Comparison of ENCODE assay signal across 20 cellular contexts in the genomic region with DNA sequence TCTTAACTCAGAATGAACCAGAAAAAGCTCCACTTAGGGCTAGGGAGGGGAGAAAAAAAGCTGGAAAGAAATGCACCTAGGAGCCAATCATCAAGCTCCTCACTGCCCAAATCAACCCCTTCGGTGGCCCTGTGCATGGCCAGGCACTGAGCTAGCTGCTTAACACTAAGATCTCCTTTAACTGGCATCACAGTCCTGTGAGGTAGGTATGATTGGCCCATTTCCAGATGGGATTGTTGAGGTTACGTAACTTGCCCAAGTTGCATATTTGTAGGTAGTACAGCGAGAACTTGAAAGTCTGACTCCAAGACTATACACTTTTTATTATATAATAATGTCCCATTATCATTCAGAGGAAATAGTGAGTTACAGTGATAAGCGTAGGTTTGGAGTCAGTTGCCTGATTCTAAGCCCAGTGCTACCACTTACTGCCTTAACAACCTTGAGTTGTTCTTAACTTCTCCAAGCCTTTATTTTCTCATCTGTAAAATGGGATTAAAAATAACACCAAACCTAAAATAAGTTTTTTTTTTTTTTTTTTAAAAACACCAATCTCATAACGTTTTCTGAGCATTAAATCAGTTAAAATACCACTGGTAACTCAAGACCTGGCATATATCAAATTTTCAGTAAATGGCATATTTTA. TPM values are rescaled to one million over a fixed set of nuclear protein-coding genes. Genes with fewer than 3 reads are reported as not detected.
DNase-seq lines count a peak whose midpoint lies in the region; ATAC-seq and TF ChIP-seq lines count a peak whose summit lies in the region.
"Had no signal": no experiment of that assay in that cellular context is flagged by ENCODE, and none has a peak within 500 bp of the region (broad histone marks: within the 10 kb centered on the region; RNA-seq: fewer than 3 reads in every experiment).

No MANE protein-coding gene starts in this region.

- CTCF ChIA-PET in activated CD4-positive, alpha-beta memory T cell treated with anti-CD3 and anti-CD28 coated beads for 36 hours (lab: Charles Lee) = interaction anchor here (0.7 kb wide), 1 partner anchor 108 kb away, joined by 3 read pairs; no protein-coding TSS in a partner anchor

- ATAC-seq in left lobe of liver = peak; percentile 45
- ATAC-seq in HG03025 (IDR thresholded peaks at IDR 0.05; ENCODE audit: low FRiP score, unreplicated experiment) = no peak

- no peak overlapping the region for H3K4me2 ChIP-seq in neuronal stem cell (ENCODE audit: insufficient read depth, low read length, poor library complexity, severe bottlenecking)

- intact Hi-C loops in colonic mucosa (cut with DNase I) = no loop called here
- intact Hi-C loops in activated CD4-positive, alpha-beta memory T cell treated with anti-CD3 and anti-CD28 coated beads for 36 hours (cut with micrococcal nuclease) = no loop called here

- H3K36me3 ChIP-seq in colonic mucosa (no peaks in the 10 kb centered on the region), neuronal stem cell (replicated peaks in 1 of 2; ENCODE audit: control insufficient read depth in 2 of 2, insufficient read depth in 2 of 2, low read length in 2 of 2) (no peaks in the 10 kb centered on the region)
- H3K36me3 ChIP-seq: SJSA1 had no signal

- no peak overlapping the region for H4K91ac ChIP-seq in neuronal stem cell (ENCODE audit: low read depth, low read length, poor library complexity)

- H3K27ac ChIP-seq in colonic mucosa (peak overlapping the region; percentile 84), neuronal stem cell (replicated peaks; ENCODE audit: low read length) (no peak overlapping the region)
- H3K27ac ChIP-seq: RWPE1, SJSA1 had no signal

- no peak overlapping the region for H3K14ac ChIP-seq in neuronal stem cell (ENCODE audit: low read length)

- H2BK12ac ChIP-seq in neuronal stem cell (ENCODE audit: low read length) = no peak overlapping the region

- no peak overlapping the region for H3K18ac ChIP-seq in neuronal stem cell (ENCODE audit: low read length)

- H2BK5ac ChIP-seq in neuronal stem cell (ENCODE audit: low read length) = no peak overlapping the region

- no peak overlapping the region for H2BK120ac ChIP-seq in neuronal stem cell (ENCODE audit: low read depth, low read length)

- no peak overlapping the region for H2AK5ac ChIP-seq in neuronal stem cell (ENCODE audit: low read depth, low read length)

- WGBS in neuronal stem cell (ENCODE audit: extremely low coverage in 2 of 2, insufficient read length in 2 of 2, insufficient replicate concordance in 1 of 2), 2 donors = no CpG with 5 or more reads among the region's 5 CpGs

- H3K4ac ChIP-seq in neuronal stem cell (ENCODE audit: low read length) = no peak overlapping the region

- H3K4me3 ChIP-seq in colonic mucosa (no peak overlapping the region), neuronal stem cell (ENCODE audit: low read length in 2 of 2) (no peak overlapping the region)
- H3K4me3 ChIP-seq: SJSA1 had no signal

- H3K23ac ChIP-seq in neuronal stem cell (ENCODE audit: low read depth, low read length, poor library complexity) = no peak overlapping the region

- peak; percentile 64 for DNase-seq in colonic mucosa
- DNase-seq in left lobe of liver (ENCODE audit: low spot score) = no peak
- DNase-seq in neuronal stem cell (ENCODE audit: low spot score) = no peak
- DNase-seq in ureter (ENCODE audit: low spot score) = no peak
- no peak for DNase-seq in SK-N-DZ (ENCODE audit: low spot score)
- no peak for DNase-seq in activated CD4-positive, alpha-beta memory T cell treated with anti-CD3 and anti-CD28 coated beads for 36 hours
- DNase-seq: C1 segment of cervical spinal cord, DMS 273 treated with DMSO at 0.1 percent for 48 hours, H7, NCI-H1417 treated with DMSO at 0.1 percent for 48 hours, NCI-H2029, NCI-H2171 treated with DMSO at 0.1 percent for 48 hours, NCI-H510A had no signal

- H3K4me1 ChIP-seq in colonic mucosa = peaks cover 3% of the 10 kb centered on the region
- peaks cover 3 to 8% of the 10 kb centered on the region in 2 donors for H3K4me1 ChIP-seq in neuronal stem cell (ENCODE audit: control insufficient read depth in 2 of 2, insufficient read depth in 1 of 2, low read depth in 1 of 2, low read length in 2 of 2)
- H3K4me1 ChIP-seq: SJSA1 had no signal

- no peaks in the 10 kb centered on the region for H3K36me3 Mint-ChIP-seq in activated CD4-positive, alpha-beta memory T cell treated with anti-CD3 and anti-CD28 coated beads for 36 hours

- H3K9me3 Mint-ChIP-seq in activated CD4-positive, alpha-beta memory T cell treated with anti-CD3 and anti-CD28 coated beads for 36 hours = no peaks in the 10 kb centered on the region

- H3K9me3 ChIP-seq in colonic mucosa = no peaks in the 10 kb centered on the region
- H3K9me3 ChIP-seq in neuronal stem cell (replicated peaks in 1 of 2; ENCODE audit: control insufficient read depth in 2 of 2, insufficient read depth in 1 of 2, low read depth in 1 of 2, low read length in 2 of 2) = no peaks in the 10 kb centered on the region
- H3K9me3 ChIP-seq: SJSA1 had no signal

- peak overlapping the region; percentile 78 for H2AFZ ChIP-seq in neuronal stem cell (ENCODE audit: low read length)

- H4K8ac ChIP-seq in neuronal stem cell (ENCODE audit: low read depth, low read length) = no peak overlapping the region

- peaks cover 6% of the 10 kb centered on the region for H3K27me3 Mint-ChIP-seq in activated CD4-positive, alpha-beta memory T cell treated with anti-CD3 and anti-CD28 coated beads for 36 hours

- H3K27ac Mint-ChIP-seq in activated CD4-positive, alpha-beta memory T cell treated with anti-CD3 and anti-CD28 coated beads for 36 hours = no peak overlapping the region

- H3K27me3 ChIP-seq in colonic mucosa = no peaks in the 10 kb centered on the region
- H3K27me3 ChIP-seq in neuronal stem cell (ENCODE audit: control insufficient read depth in 3 of 3, insufficient read depth in 3 of 3, low read depth in 1 of 3, low read length in 3 of 3) = no peaks in the 10 kb centered on the region

- no peaks in the 10 kb centered on the region for H3K79me1 ChIP-seq in neuronal stem cell (ENCODE audit: low read depth, low read length)

- no peak for TF ChIP-seq RAD21 in Ishikawa (IDR thresholded peaks at IDR 0.05; ENCODE audit: low read depth)

- H2BK15ac ChIP-seq in neuronal stem cell (ENCODE audit: low read length) = no peak overlapping the region

- no peak overlapping the region for H3K4me3 Mint-ChIP-seq in activated CD4-positive, alpha-beta memory T cell treated with anti-CD3 and anti-CD28 coated beads for 36 hours

- POLR2A ChIA-PET in activated CD4-positive, alpha-beta memory T cell treated with anti-CD3 and anti-CD28 coated beads for 36 hours (lab: Charles Lee) = no interaction called here

- H3K4me1 Mint-ChIP-seq in activated CD4-positive, alpha-beta memory T cell treated with anti-CD3 and anti-CD28 coated beads for 36 hours (ENCODE audit: low read depth) = peaks cover 3% of the 10 kb centered on the region

- TF ChIP-seq EP300 in Ishikawa (IDR thresholded peaks at IDR 0.05; ENCODE audit: borderline replicate concordance) = no peak

- H3K9ac ChIP-seq in colonic mucosa (ENCODE audit: low read depth in 2 of 2, low read length in 2 of 2) (peak overlapping the region in 1 of 2 donors; percentile 80), neuronal stem cell (ENCODE audit: low read depth, low read length, poor library complexity) (no peak overlapping the region)

- TF ChIP-seq CTCF in colonic mucosa (IDR thresholded peaks at IDR 0.05) = no peak

TF ChIP-seq in Ishikawa, 13 proteins besides CTCF, POLR2A, EP300 and RAD21:
- TF ChIP-seq YY1 (IDR thresholded peaks at IDR 0.05; ENCODE audit: low read depth) = no peak
- TF ChIP-seq CEBPB (IDR thresholded peaks at IDR 0.05) = peak; percentile 41; the same call in 1 of the 2 replicates

RNA-seq across cellular contexts. Expression of gene ACSL5, which starts 37.2 kb away (rescaled TPM):
- total RNA-seq in colonic mucosa = 100 to 1,000 TPM; 208 to 218 TPM
- total RNA-seq in left lobe of liver = 61.7 TPM
- polyA plus RNA-seq in neuronal stem cell (2013, experiment 1 of 2) = not detected
- polyA plus RNA-seq in neuronal stem cell (2013, experiment 2 of 2) = 0.01 TPM
- 117 TPM for total RNA-seq in ureter
- 0.64 TPM in 1 of 2 replicates, not detected in the other for polyA plus RNA-seq in SK-N-DZ (2014; cell fraction: cytosol; rRNA removed)
- polyA plus RNA-seq in SK-N-DZ (2014; cell fraction: nucleus; rRNA removed) = not detected in 2 replicates
- 10 to 100 TPM; 30.1 to 32.9 TPM for total RNA-seq in activated CD4-positive, alpha-beta memory T cell treated with anti-CD3 and anti-CD28 coated beads for 36 hours

RNA-seq across cellular contexts. Expression of gene TECTB, which starts 53.5 kb away (rescaled TPM):
- total RNA-seq in colonic mucosa (not detected), left lobe of liver (0.13 TPM), ureter (not detected)
- polyA plus RNA-seq in neuronal stem cell (2013, experiment 1 of 2) = not detected
- polyA plus RNA-seq in neuronal stem cell (2013, experiment 2 of 2) = not detected
- not detected in 2 replicates for polyA plus RNA-seq in SK-N-DZ (2014; cell fraction: cytosol; rRNA removed)
- polyA plus RNA-seq in SK-N-DZ (2014; cell fraction: nucleus; rRNA removed) = not detected in 2 replicates
- not detected for total RNA-seq in activated CD4-positive, alpha-beta memory T cell treated with anti-CD3 and anti-CD28 coated beads for 36 hours
- total RNA-seq: A172, Daoy, H7, LHCN-M2, SJSA1 had no signal
